8 cellular contexts compared by ENCODE assay signal in the genomic region with DNA sequence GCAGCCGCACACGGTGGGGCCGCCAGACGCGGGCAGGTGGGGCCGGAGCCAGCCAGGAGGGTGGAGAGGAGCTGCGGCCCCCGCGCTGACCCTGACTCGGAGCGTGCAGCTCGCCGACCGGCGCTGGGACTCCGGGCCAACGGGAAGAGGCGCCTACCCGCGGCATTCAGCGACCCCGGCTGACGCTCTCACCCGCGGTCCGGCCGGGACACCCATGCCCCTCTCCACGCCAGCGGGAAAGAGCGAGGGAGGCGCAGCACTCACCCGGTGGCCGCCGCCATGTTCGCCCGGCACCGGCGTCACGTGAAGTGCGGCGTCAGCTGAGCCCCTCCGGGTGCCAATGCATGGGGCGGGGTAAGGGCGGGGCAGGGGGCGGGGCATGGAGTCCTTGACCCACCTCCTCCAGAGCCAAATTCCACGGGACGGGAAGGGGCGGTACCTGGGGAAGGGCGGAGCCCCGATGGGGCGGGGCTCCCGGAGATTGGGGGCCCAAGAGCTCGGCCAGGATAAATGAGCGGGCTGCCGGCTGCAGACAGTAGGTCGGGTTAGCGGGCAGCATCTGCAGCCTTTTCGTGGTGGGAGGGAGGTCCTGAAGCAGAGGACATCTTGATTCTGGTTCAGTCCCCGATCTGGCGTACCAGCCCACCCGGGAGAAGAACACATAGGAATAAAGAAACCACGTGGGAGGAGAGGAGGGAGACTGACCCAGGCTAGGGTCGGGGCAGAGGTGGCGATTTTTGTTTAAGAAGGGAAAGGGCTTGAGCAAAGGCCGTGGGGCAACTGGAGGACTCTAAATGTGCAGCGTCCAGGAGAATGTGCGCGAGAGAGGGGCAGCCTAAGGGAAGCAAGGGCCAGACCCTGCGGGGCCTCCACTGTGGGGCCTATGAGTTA. TPM values are rescaled to one million over a fixed set of nuclear protein-coding genes. Genes with fewer than 3 reads are reported as not detected.
DNase-seq lines count a peak whose midpoint lies in the region; ATAC-seq, FAIRE-seq and TF ChIP-seq lines count a peak whose summit lies in the region.

A gene (minus strand): TSS at position 312 of the 891 bp plus-strand sequence. CDS start 31 bp downstream, at position 281.

- H3K9me3 ChIP-seq in right cardiac atrium (ENCODE audit: control insufficient read depth, low read length) (no peaks in the 10 kb centered on the region), uterus (no peaks in the 10 kb centered on the region)

- 3% methylated on average over 69 of the region's 69 CpGs for WGBS in right cardiac atrium

- no peaks in the 10 kb centered on the region for H3K36me3 ChIP-seq in uterus

- H3K4me3 ChIP-seq in right cardiac atrium (ENCODE audit: low read length) (peak within 1 kb of the TSS; percentile 68), uterus (peak within 1 kb of the TSS; percentile 46 to 93)

- FAIRE-seq in GM12891 (lab: Jason Lieb, UNC): peak; percentile 87

- no peaks in the 10 kb centered on the region for H3K27me3 ChIP-seq in right cardiac atrium (ENCODE audit: control insufficient read depth, insufficient read depth)
- H3K27me3 ChIP-seq in uterus: no peaks in the 10 kb centered on the region

- TF ChIP-seq POLR2A in GM12891 (IDR thresholded peaks at IDR 0.05; ENCODE audit: low read depth, low read length): peak; percentile 74
- TF ChIP-seq POLR2A in uterus (IDR thresholded peaks at IDR 0.05): peak; percentile 12 to 60

- peak; percentile 94 for ATAC-seq in HG02798 (IDR thresholded peaks at IDR 0.05; ENCODE audit: poor library complexity, unreplicated experiment)
- ATAC-seq in right cardiac atrium: peak; percentile 99

- H3K4me1 ChIP-seq in right cardiac atrium (ENCODE audit: control insufficient read depth, insufficient read depth, low read length) (no peaks in the 10 kb centered on the region), uterus (no peaks in the 10 kb centered on the region)

- DNase-seq in GM12891 (ENCODE audit: insufficient read length, low spot score) (peak; percentile 100), NCI-H146 treated with DMSO at 0.1 percent for 48 hours (lab: John Stamatoyannopoulos, UW; ENCODE audit: unreplicated experiment) (peak; percentile 29), T-helper 2 cell (peak; percentile 60 to 83 (median 73)), right cardiac atrium (peak; percentile 91 to 96 (median 96)), putamen (ENCODE audit: low spot score) (peak; percentile 94), uterus (peak; percentile 93 to 94)

- peak within 1 kb of the TSS; percentile 38 for H3K27ac ChIP-seq in angular gyrus (ENCODE audit: low read depth, low read length)
- H3K27ac ChIP-seq in right cardiac atrium (ENCODE audit: low read length): no peak within 1 kb of the TSS
- H3K27ac ChIP-seq in uterus: peak within 1 kb of the TSS; percentile 43 to 70

- no peak for TF ChIP-seq CTCF in uterus (IDR thresholded peaks at IDR 0.05)

- intact Hi-C loops in right cardiac atrium (cut with DNase I) (no loop called here), uterus (cut with DNase I; ENCODE audit: low total_unique reads) (no loop called here)

TF ChIP-seq in GM12891, 5 proteins besides CTCF, POLR2A, EP300 and RAD21:
- TF ChIP-seq POU2F2 (IDR thresholded peaks at IDR 0.05; ENCODE audit: low read depth, low read length): no peak
- no peak for TF ChIP-seq SPI1 (IDR thresholded peaks at IDR 0.05; ENCODE audit: low read depth, low read length)
- peak; percentile 88 for TF ChIP-seq TAF1 (IDR thresholded peaks at IDR 0.05; ENCODE audit: low read depth, low read length)
- TF ChIP-seq POLR2AphosphoS5 (IDR thresholded peaks at IDR 0.05; ENCODE audit: low read depth, low read length): 0 out of 2 replicates have a peak, but pooled peaks have one; percentile 29
- TF ChIP-seq PAX5 (IDR thresholded peaks at IDR 0.05; ENCODE audit: insufficient read depth, low read length, severe bottlenecking): no peak

RNA-seq across cellular contexts. Expression of the gene that starts here (rescaled TPM):
- polyA plus RNA-seq in GM12891 (2012; ENCODE audit: low read depth, missing spikeins): 19.9 TPM
- total RNA-seq in right cardiac atrium (10 to 100 TPM; 27.7 to 37.5 (median 34.9) TPM), uterus (10 to 100 TPM; 26.1 to 47.0 (median 37.9) TPM)
- 30.1 TPM for polyA plus RNA-seq in right cardiac atrium

Comparison
In these comparisons a context has a peak if more than half of its experiments do, and no peak if none do; other contexts are left out.
1. DNase-seq: peak in every context shown above with its lines; median percentile 100 in GM12891; 96 in right cardiac atrium; 94 in putamen; 94 in uterus; 73 in T-helper 2 cell; 29 in NCI-H146 treated with DMSO at 0.1 percent for 48 hours.